In genomic region chr3:194177156-194177555, GRCh38 we compare ENCODE assay signal across 12 cellular contexts.
"Had no signal": no experiment of that assay in that cellular context is flagged by ENCODE, and none has a peak within 500 bp of the region (broad histone marks: within the 10 kb centered on the region; RNA-seq: fewer than 3 reads in every experiment).

No MANE protein-coding gene starts in this region.

- H3K9me3 Mint-ChIP-seq: activated T-cell treated with anti-CD3 and anti-CD28 coated beads, Interleukin-2, amount 50 U/mL, for 24 hours; neural crest cell had no signal

- H3K4me3 Mint-ChIP-seq: activated naive CD8-positive, alpha-beta T cell; activated T-cell treated with anti-CD3 and anti-CD28 coated beads, Interleukin-2, amount 50 U/mL, for 24 hours; neural crest cell; T-helper 17 cell had no signal

- H3K36me3 Mint-ChIP-seq: activated naive CD8-positive, alpha-beta T cell had no signal

- DNase-seq: activated CD4-positive, alpha-beta T cell treated with anti-CD3 and anti-CD28 coated beads, Interleukin-2, amount 50 U/mL, for 4 hours; activated effector memory CD4-positive, alpha-beta T cell treated with anti-CD3 and anti-CD28 coated beads, Interleukin-2, amount 50 U/mL, for 16 hours; activated T-cell treated with anti-CD3 and anti-CD28 coated beads, Interleukin-2, amount 50 U/mL, for 24 hours; heart left ventricle; islet precursor cell; left ventricle myocardium inferior; stimulated activated CD4-positive, alpha-beta T cell treated with anti-CD3 and anti-CD28 coated beads, Interleukin-15, amount 100 ng/mL, for 24 hours; stimulated activated CD4-positive, alpha-beta T cell treated with anti-CD3 and anti-CD28 coated beads, Interleukin-4, amount 100 ng/mL, for 4 hours; T-helper 17 cell had no signal

- H3K27ac Mint-ChIP-seq: activated naive CD8-positive, alpha-beta T cell; activated T-cell treated with anti-CD3 and anti-CD28 coated beads, Interleukin-2, amount 50 U/mL, for 24 hours; T-helper 17 cell had no signal

- H3K27ac ChIP-seq: heart left ventricle, left ventricle myocardium inferior, ovary had no signal

- H3K27me3 Mint-ChIP-seq: activated T-cell treated with anti-CD3 and anti-CD28 coated beads, Interleukin-2, amount 50 U/mL, for 24 hours had no signal
